ENCODE assay signal across 29 cellular contexts in genomic region chr16:11735801-11736200, GRCh38. TPM values are rescaled to one million over a fixed set of nuclear protein-coding genes. Genes with fewer than 3 reads are reported as not detected.
DNase-seq lines count a peak whose midpoint lies in the region; ATAC-seq and TF ChIP-seq lines count a peak whose summit lies in the region.
"Had no signal": no experiment of that assay in that cellular context is flagged by ENCODE, and none has a peak within 500 bp of the region (broad histone marks: within the 10 kb centered on the region; RNA-seq: fewer than 3 reads in every experiment).

No MANE protein-coding gene starts in this region.

- H3K27me3 ChIP-seq in heart left ventricle (no peaks in the 10 kb centered on the region), endodermal cell (ENCODE audit: control insufficient read depth, insufficient read depth, low read length, poor library complexity, severe bottlenecking) (no peaks in the 10 kb centered on the region), thyroid gland (no peaks in the 10 kb centered on the region), ovary (no peaks in the 10 kb centered on the region)
- H3K27me3 ChIP-seq: BLaER1 treated with 17β-estradiol and CSF1 and Interleukin-3, amounts not matched to agents 10 nM and 100 nM had no signal

- H3K36me3 Mint-ChIP-seq in endodermal cell (ENCODE audit: low read depth) = peaks cover 58% of the 10 kb centered on the region

- intact Hi-C loops in heart left ventricle (cut with DNase I) = no loop called here
- intact Hi-C loops in Right ventricle myocardium superior (cut with DNase I) = no loop called here
- intact Hi-C loops in OCI-LY7 (cut with micrococcal nuclease; ENCODE audit: unreplicated experiment) = no loop called here
- intact Hi-C loops in thyroid gland (cut with DNase I) = no loop called here
- intact Hi-C loops in ovary (cut with DNase I) = no loop called here

- DNase-seq in heart left ventricle (no peak), Right ventricle myocardium superior (no peak), OCI-LY7 (ENCODE audit: low spot score) (no peak), endodermal cell (peak; percentile 12), thyroid gland (no peak), erythroblast (lab: John Stamatoyannopoulos, UW) (no peak), NCI-H2227 treated with DMSO at 0.1 percent for 48 hours (lab: John Stamatoyannopoulos, UW) (no peak), ovary (no peak)
- DNase-seq: activated CD4-positive, alpha-beta memory T cell treated with anti-CD3 and anti-CD28 coated beads, Interleukin-2, amount 10 ng/mL, durations not matched to agents 7 days and 5 days; activated gamma-delta T cell; activated naive CD8-positive, alpha-beta T cell treated with anti-CD3 and anti-CD28 coated beads, Interleukin-2, amount 50 U/mL, for 24 hours; COR-L47; DMS53; foreskin melanocyte; H7; hippocampal formation; mammary epithelial cell; mucosa of descending colon; natural killer cell; NCI-H146; NCI-H446; NCI-H748 treated with DMSO at 0.1 percent for 48 hours; occipital lobe; stimulated activated CD4-positive, alpha-beta T cell treated with anti-CD3 and anti-CD28 coated beads, Interleukin-15, amount 100 ng/mL, for 24 hours; stimulated activated CD4-positive, alpha-beta T cell treated with anti-CD3 and anti-CD28 coated beads, Interleukin-4, amount 100 ng/mL, for 4 hours; T-cell had no signal

- no peak overlapping the region for H3K9ac ChIP-seq in endodermal cell (ENCODE audit: extremely low read depth, low read length, poor library complexity, severe bottlenecking)

- peaks cover 51% of the 10 kb centered on the region for H3K79me2 ChIP-seq in OCI-LY7 (ENCODE audit: insufficient read depth, low read depth, low read length)

- ATAC-seq in heart left ventricle = no peak
- no peak for ATAC-seq in Right ventricle myocardium superior (ENCODE audit: poor library complexity)
- ATAC-seq: activated naive CD8-positive, alpha-beta T cell treated with anti-CD3 and anti-CD28 coated beads, Interleukin-2, amount 50 U/mL, for 24 hours; mucosa of descending colon; natural killer cell; T-cell had no signal

- no peaks in the 10 kb centered on the region for H3K27me3 Mint-ChIP-seq in endodermal cell (ENCODE audit: insufficient read depth)
- H3K27me3 Mint-ChIP-seq: activated CD4-positive, alpha-beta memory T cell treated with anti-CD3 and anti-CD28 coated beads, Interleukin-2, amount 10 ng/mL, durations not matched to agents 7 days and 5 days; activated naive CD8-positive, alpha-beta T cell treated with anti-CD3 and anti-CD28 coated beads, Interleukin-2, amount 50 U/mL, for 24 hours; T-cell; type B pancreatic cell had no signal

- H2AFZ ChIP-seq in OCI-LY7 (ENCODE audit: low read length) = no peak overlapping the region

- TF ChIP-seq POLR2A in heart left ventricle (IDR thresholded peaks at IDR 0.05) (no peak), thyroid gland (IDR thresholded peaks at IDR 0.05) (no peak), erythroblast (IDR thresholded peaks at IDR 0.05; ENCODE audit: low read length) (no peak), ovary (IDR thresholded peaks at IDR 0.05) (no peak)

- 54 to 79% (median 62%) methylated on average over 8 of the region's 8 CpGs for WGBS in heart left ventricle, 4 donors
- WGBS in endodermal cell (ENCODE audit: insufficient coverage in 1 of 2, insufficient read length in 1 of 2), 2 experiments = 92 to 93% methylated on average over 7 to 8 of the region's 8 CpGs
- 86 to 88% methylated on average over 8 of the region's 8 CpGs for WGBS in thyroid gland, 2 donors
- 45 to 52% (median 50%) methylated on average over 8 of the region's 8 CpGs for WGBS in ovary, 3 donors

- peak overlapping the region in 8 of 12 donors; percentile 3 to 68 (median 44) for H3K27ac ChIP-seq in heart left ventricle
- peak overlapping the region; percentile 85 for H3K27ac ChIP-seq in OCI-LY7 (ENCODE audit: low read depth, low read length, poor library complexity, severe bottlenecking)
- no peak overlapping the region for H3K27ac ChIP-seq in endodermal cell (ENCODE audit: low read depth, low read length)
- H3K27ac ChIP-seq in thyroid gland = peak overlapping the region in 2 of 3 donors; percentile 13 to 58
- no peak overlapping the region for H3K27ac ChIP-seq in ovary
- H3K27ac ChIP-seq: BLaER1 treated with 17β-estradiol and CSF1 and Interleukin-3, amounts not matched to agents 10 nM and 100 nM; HL-60 had no signal

- no peak for TF ChIP-seq EP300 in ovary (IDR thresholded peaks at IDR 0.05)

- TF ChIP-seq CTCF in heart left ventricle (IDR thresholded peaks at IDR 0.05) = no peak
- TF ChIP-seq CTCF in OCI-LY7 (conservative IDR thresholded peaks at IDR 0.05; ENCODE audit: low read length) = no peak
- TF ChIP-seq CTCF in endodermal cell (conservative IDR thresholded peaks at IDR 0.05) = no peak
- no peak for TF ChIP-seq CTCF in thyroid gland (IDR thresholded peaks at IDR 0.05)
- TF ChIP-seq CTCF in ovary (IDR thresholded peaks at IDR 0.05) = no peak

- CTCF ChIA-PET in OCI-LY7 (lab: Charles Lee; ENCODE audit: unreplicated experiment) = no interaction called here

- H3K4me3 ChIP-seq in heart left ventricle = no peak overlapping the region
- H3K4me3 ChIP-seq in OCI-LY7 (ENCODE audit: low read depth, low read length, poor library complexity, severe bottlenecking) = no peak overlapping the region
- peak overlapping the region; percentile 2 for H3K4me3 ChIP-seq in endodermal cell (ENCODE audit: low read length)
- H3K4me3 ChIP-seq in thyroid gland (replicated peaks in 1 of 3) = no peak overlapping the region
- H3K4me3 ChIP-seq in ovary = no peak overlapping the region
- H3K4me3 ChIP-seq: BLaER1 treated with 17β-estradiol and CSF1 and Interleukin-3, amounts not matched to agents 10 nM and 100 nM; mucosa of descending colon had no signal

- H3K4me1 ChIP-seq in heart left ventricle (peaks cover 4 to 77% (median 53%) of the 10 kb centered on the region in 12 donors), OCI-LY7 (ENCODE audit: insufficient read depth, low read length, poor library complexity, severe bottlenecking) (peaks cover 86% of the 10 kb centered on the region), endodermal cell (ENCODE audit: control insufficient read depth, insufficient read depth, low read length) (peaks cover 11% of the 10 kb centered on the region), thyroid gland (peaks cover 38 to 59% of the 10 kb centered on the region in 2 donors), ovary (ENCODE audit: insufficient read depth) (peaks cover 20% of the 10 kb centered on the region)

- H3K4me3 Mint-ChIP-seq in endodermal cell = no peak overlapping the region
- H3K4me3 Mint-ChIP-seq: activated CD4-positive, alpha-beta memory T cell treated with anti-CD3 and anti-CD28 coated beads, Interleukin-2, amount 10 ng/mL, durations not matched to agents 7 days and 5 days; activated naive CD8-positive, alpha-beta T cell treated with anti-CD3 and anti-CD28 coated beads, Interleukin-2, amount 50 U/mL, for 24 hours; natural killer cell; T-cell; type B pancreatic cell had no signal

- peak overlapping the region; percentile 42 for H3K27ac Mint-ChIP-seq in endodermal cell
- H3K27ac Mint-ChIP-seq: activated CD4-positive, alpha-beta memory T cell treated with anti-CD3 and anti-CD28 coated beads, Interleukin-2, amount 10 ng/mL, durations not matched to agents 7 days and 5 days; activated naive CD8-positive, alpha-beta T cell treated with anti-CD3 and anti-CD28 coated beads, Interleukin-2, amount 50 U/mL, for 24 hours; natural killer cell; T-cell had no signal

- POLR2A ChIA-PET in OCI-LY7 (lab: Charles Lee) = interaction anchor here (0.8 to 1.8 kb wide), 7 partner anchors 12 to 74 kb away, joined by 3 to 10 read pairs (median 5); no protein-coding TSS in a partner anchor

- peaks cover 9% of the 10 kb centered on the region; the same call in 1 of the 2 replicates for H4K20me1 ChIP-seq in OCI-LY7 (ENCODE audit: insufficient read depth, low read length)

- H3K4me1 Mint-ChIP-seq in endodermal cell = peaks cover 26% of the 10 kb centered on the region

- H3K9me3 Mint-ChIP-seq in endodermal cell = no peaks in the 10 kb centered on the region
- H3K9me3 Mint-ChIP-seq: activated CD4-positive, alpha-beta memory T cell treated with anti-CD3 and anti-CD28 coated beads, Interleukin-2, amount 10 ng/mL, durations not matched to agents 7 days and 5 days; activated naive CD8-positive, alpha-beta T cell treated with anti-CD3 and anti-CD28 coated beads, Interleukin-2, amount 50 U/mL, for 24 hours; natural killer cell; T-cell; type B pancreatic cell had no signal

- BruUV-seq in OCI-LY7 (replicated peaks; lab: Mats Ljungman, UMichigan) = no TSS peak

- no peaks in the 10 kb centered on the region for H3K9me3 ChIP-seq in heart left ventricle
- no peaks in the 10 kb centered on the region for H3K9me3 ChIP-seq in OCI-LY7 (ENCODE audit: low read length)
- no peaks in the 10 kb centered on the region for H3K9me3 ChIP-seq in endodermal cell (ENCODE audit: control insufficient read depth, low read length)
- no peaks in the 10 kb centered on the region for H3K9me3 ChIP-seq in thyroid gland
- no peaks in the 10 kb centered on the region for H3K9me3 ChIP-seq in ovary
- H3K9me3 ChIP-seq: BLaER1 treated with 17β-estradiol and CSF1 and Interleukin-3, amounts not matched to agents 10 nM and 100 nM; mucosa of descending colon had no signal

- H3K4me2 ChIP-seq in OCI-LY7 (ENCODE audit: low read length) = peak overlapping the region; percentile 57; the same call in 1 of the 2 replicates

- no peaks in the 10 kb centered on the region for H3K9me2 ChIP-seq in OCI-LY7 (ENCODE audit: insufficient read depth, low read length)

- H3K36me3 ChIP-seq in heart left ventricle (peaks cover 0 to 75% (median 63%) of the 10 kb centered on the region in 9 donors), OCI-LY7 (ENCODE audit: insufficient read depth, low read length) (peaks cover 88% of the 10 kb centered on the region), endodermal cell (ENCODE audit: control insufficient read depth, insufficient read depth, low read length) (peaks cover 60% of the 10 kb centered on the region), thyroid gland (peaks cover 24 to 29% of the 10 kb centered on the region in 2 donors), ovary (no peaks in the 10 kb centered on the region)

RNA-seq across cellular contexts. Expression of gene TXNDC11, which starts 6.9 kb away (rescaled TPM):
- total RNA-seq in heart left ventricle (10 to 100 TPM; 18.9 to 29.3 (median 25.9) TPM), Right ventricle myocardium superior (18.6 TPM), OCI-LY7 (2022) (88.6 and 96.7 TPM in 2 replicates), endodermal cell (10 to 100 TPM; 16.4 to 20.8 TPM), thyroid gland (100 to 1,000 TPM in 3 of 4 donors, 10 to 100 TPM in 1; 77.3 to 135 (median 115) TPM), ovary (10 to 100 TPM; 32.3 to 48.6 (median 40.6) TPM)
- polyA plus RNA-seq in heart left ventricle (10 to 100 TPM; 23.6 to 53.1 TPM), ovary (10 to 100 TPM; 35.1 to 39.2 TPM)
- total RNA-seq in OCI-LY7 (2014; rRNA removed; shearing (Covaris generic)) = 79.8 and 96.0 TPM in 2 replicates
- 13.2 TPM for polyA plus RNA-seq in endodermal cell (2013, experiment 1 of 2)
- polyA plus RNA-seq in endodermal cell (2013, experiment 2 of 2) = 13.6 TPM

Comparison
In these comparisons a context has a peak if more than half of its experiments do, and no peak if none do; other contexts are left out.
1. H3K27ac ChIP-seq: peak in heart left ventricle (8 of 12), OCI-LY7 (single experiment) and thyroid gland (2 of 3); none in endodermal cell (single experiment) and ovary (0 of 2).